28 cellular contexts compared by ENCODE assay signal in the genomic region with DNA sequence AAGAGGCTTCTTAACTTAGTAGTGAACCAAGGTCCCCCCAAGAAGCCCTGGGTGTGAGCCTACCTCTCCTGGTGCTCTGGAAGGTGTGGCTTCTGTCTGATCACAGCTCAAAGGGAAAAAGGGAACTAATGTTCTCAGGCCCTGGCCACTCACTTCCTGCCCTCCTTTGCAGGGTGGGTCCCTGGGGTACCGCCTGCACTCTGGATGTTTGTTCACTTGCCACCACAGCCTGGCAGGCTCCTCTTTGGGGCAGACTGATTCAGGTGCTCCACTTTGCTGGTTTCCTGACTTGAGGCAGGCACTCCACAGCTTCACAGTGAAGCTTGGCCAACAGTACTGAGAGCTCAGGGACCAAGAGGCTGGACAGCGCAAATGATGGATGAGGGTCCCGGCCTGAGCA. TPM values are rescaled to one million over a fixed set of nuclear protein-coding genes. Genes with fewer than 3 reads are reported as not detected.
DNase-seq lines count a peak whose midpoint lies in the region; ATAC-seq, FAIRE-seq and TF ChIP-seq lines count a peak whose summit lies in the region.
"Had no signal": no experiment of that assay in that cellular context is flagged by ENCODE, and none has a peak within 500 bp of the region (broad histone marks: within the 10 kb centered on the region; RNA-seq: fewer than 3 reads in every experiment).

No MANE protein-coding gene starts in this region.

- BruUV-seq in GM12878 (replicated peaks; lab: Mats Ljungman, UMichigan), result no TSS peak

- H2AFZ ChIP-seq in GM12878 (ENCODE audit: control insufficient read depth, low read depth, low read length), result no peak overlapping the region
- H2AFZ ChIP-seq: GM23248 had no signal

- no peaks in the 10 kb centered on the region for H3K79me2 ChIP-seq in GM12878 (ENCODE audit: control insufficient read depth, insufficient read depth, low read length)

- peaks cover 34 to 55% of the 10 kb centered on the region in 2 donors for H3K36me3 Mint-ChIP-seq in stimulated activated naive B cell treated with anti-CD40 and anti-IgM and Interleukin-4, amounts not matched to agents 10 μg/mL and 1 μg/mL and 100 μg/mL, for 72 hours

- H3K4me3 ChIP-seq in GM12878 (no peak overlapping the region), suprapubic skin (no peak overlapping the region)
- H3K4me3 ChIP-seq: body of pancreas, esophagus squamous epithelium, gastrocnemius medialis, GM23248, transverse colon had no signal

- in situ Hi-C loops in GM12878 (cut with MboI), result no loop called here

- TF ChIP-seq EP300 in GM12878 (IDR thresholded peaks at IDR 0.05; ENCODE audit: borderline replicate concordance in 1 of 2, control insufficient read depth in 1 of 2, low read depth in 2 of 2, low read length in 2 of 2) (no peak), suprapubic skin (IDR thresholded peaks at IDR 0.05) (no peak)

- H3K27ac Mint-ChIP-seq in stimulated activated naive B cell treated with anti-CD40 and anti-IgM and Interleukin-4, amounts not matched to agents 10 μg/mL and 1 μg/mL and 100 μg/mL, for 72 hours, result peak overlapping the region; percentile 80
- H3K27ac Mint-ChIP-seq: activated CD4-positive, alpha-beta memory T cell treated with anti-CD3 and anti-CD28 coated beads for 36 hours; stimulated activated naive CD8-positive, alpha-beta T cell treated with anti-CD3 and anti-CD28 coated beads, Interleukin-15, Interleukin-2, amounts not matched to agents 100 ng/mL and 50 ng/mL, for 24 hours; T-helper 1 cell treated with Interleukin-12 subunit alpha and Interleukin-12 subunit beta and Interleukin-4 antibody, amounts not matched to agents 30 μg/mL and 1 μg/mL, for 36 hours; WTC11 had no signal

- FAIRE-seq in GM12878 (lab: Jason Lieb, UNC), result no peak
- FAIRE-seq: HepG2 had no signal

- ATAC-seq in GM12878, result peak; percentile 48
- peak; percentile 95 for ATAC-seq in stimulated activated naive B cell treated with anti-CD40 and anti-IgM and Interleukin-4, amounts not matched to agents 10 μg/mL and 1 μg/mL and 100 μg/mL, for 72 hours (replicated peaks)
- ATAC-seq: body of pancreas, gastrocnemius medialis, HepG2, WTC11 had no signal

- H4K20me1 ChIP-seq in GM12878 (ENCODE audit: control insufficient read depth, insufficient read depth), result no peaks in the 10 kb centered on the region

- H3K36me3 ChIP-seq in GM12878 (ENCODE audit: control insufficient read depth in 2 of 2, insufficient read depth in 2 of 2, low read length in 1 of 2), result peaks cover 11% of the 10 kb centered on the region in 2 experiments
- H3K36me3 ChIP-seq in suprapubic skin, result peaks cover 94% of the 10 kb centered on the region

- H3K4me1 ChIP-seq in GM12878 (ENCODE audit: control insufficient read depth, insufficient read depth, low read length), result no peaks in the 10 kb centered on the region
- H3K4me1 ChIP-seq in suprapubic skin, result no peaks in the 10 kb centered on the region
- H3K4me1 ChIP-seq: body of pancreas, esophagus squamous epithelium, gastrocnemius medialis, transverse colon had no signal

- SMC1A ChIA-PET in GM12878 (lab: Charles Lee; ENCODE audit: uncharacterized antibody, unreplicated experiment), result no interaction called here

- H3K9me3 ChIP-seq in GM12878 (replicated peaks; ENCODE audit: control insufficient read depth, insufficient read depth, low read length), result no peaks in the 10 kb centered on the region
- H3K9me3 ChIP-seq in suprapubic skin, result no peaks in the 10 kb centered on the region
- H3K9me3 ChIP-seq: body of pancreas, esophagus squamous epithelium, gastrocnemius medialis, transverse colon had no signal

- no peak overlapping the region for H3K9ac ChIP-seq in GM12878 (ENCODE audit: control insufficient read depth, insufficient read depth, low read length)
- H3K9ac ChIP-seq: GM23248 had no signal

- 53% methylated on average over 3 of the region's 3 CpGs for WGBS in GM12878 (ENCODE audit: insufficient coverage, insufficient replicate concordance, low lambda C conversion rate, missing lambda C conversion rate)
- WGBS in suprapubic skin, result no CpG with 5 or more reads among the region's 3 CpGs

- no peak overlapping the region for H3K4me2 ChIP-seq in GM12878 (ENCODE audit: control insufficient read depth, insufficient read depth)

- intact Hi-C loops in GM12878 (cut with micrococcal nuclease; ENCODE audit: unreplicated experiment), result no loop called here

- POLR2A ChIA-PET in GM12878 (lab: Charles Lee), result no interaction called here

- CTCF ChIA-PET in GM12878 (lab: Yijun Ruan, JAX), result interaction anchor here (0.6 to 1.0 kb wide), 2 partner anchors 14 to 81 kb away, joined by 3 read pairs; partner anchors contain the start of gene ALKBH5

- TF ChIP-seq CTCF in GM12878 (IDR thresholded peaks at IDR 0.05 in 2 of 3, conservative IDR thresholded peaks at IDR 0.05 in 1 of 3; ENCODE audit: control insufficient read depth in 2 of 3, extremely low read depth in 1 of 3, insufficient read depth in 1 of 3, low read depth in 3 of 3, low read length in 3 of 3) (no peak), suprapubic skin (IDR thresholded peaks at IDR 0.05) (no peak)

- no peaks in the 10 kb centered on the region for H3K27me3 Mint-ChIP-seq in stimulated activated naive B cell treated with anti-CD40 and anti-IgM and Interleukin-4, amounts not matched to agents 10 μg/mL and 1 μg/mL and 100 μg/mL, for 72 hours
- H3K27me3 Mint-ChIP-seq: activated CD4-positive, alpha-beta memory T cell treated with anti-CD3 and anti-CD28 coated beads for 36 hours; stimulated activated naive CD8-positive, alpha-beta T cell treated with anti-CD3 and anti-CD28 coated beads, Interleukin-15, Interleukin-2, amounts not matched to agents 100 ng/mL and 50 ng/mL, for 24 hours had no signal

- TF ChIP-seq POLR2A in GM12878 (IDR thresholded peaks at IDR 0.05; ENCODE audit: low read depth, low read length) (no peak), suprapubic skin (IDR thresholded peaks at IDR 0.05) (no peak)

- no peaks in the 10 kb centered on the region for H3K9me3 Mint-ChIP-seq in stimulated activated naive B cell treated with anti-CD40 and anti-IgM and Interleukin-4, amounts not matched to agents 10 μg/mL and 1 μg/mL and 100 μg/mL, for 72 hours
- H3K9me3 Mint-ChIP-seq: activated CD4-positive, alpha-beta memory T cell treated with anti-CD3 and anti-CD28 coated beads for 36 hours; stimulated activated naive CD8-positive, alpha-beta T cell treated with anti-CD3 and anti-CD28 coated beads, Interleukin-15, Interleukin-2, amounts not matched to agents 100 ng/mL and 50 ng/mL, for 24 hours; T-helper 1 cell treated with Interleukin-12 subunit alpha and Interleukin-12 subunit beta and Interleukin-4 antibody, amounts not matched to agents 30 μg/mL and 1 μg/mL, for 36 hours; WTC11 had no signal

- H3K27me3 ChIP-seq in GM12878 (replicated peaks in 1 of 2; ENCODE audit: control insufficient read depth in 2 of 2, insufficient read depth in 2 of 2, low read length in 1 of 2) (no peaks in the 10 kb centered on the region), suprapubic skin (no peaks in the 10 kb centered on the region)
- H3K27me3 ChIP-seq: body of pancreas, esophagus squamous epithelium, gastrocnemius medialis, transverse colon had no signal

- TF ChIP-seq RAD21 in GM12878 (IDR thresholded peaks at IDR 0.05; ENCODE audit: insufficient read depth, low read depth, low read length), result no peak

- no peak overlapping the region for H3K27ac ChIP-seq in GM12878 (ENCODE audit: control insufficient read depth, insufficient read depth)
- H3K27ac ChIP-seq in suprapubic skin, result no peak overlapping the region
- H3K27ac ChIP-seq: body of pancreas, esophagus squamous epithelium, gastrocnemius medialis, GM23248, transverse colon had no signal

- H3K4me1 Mint-ChIP-seq in stimulated activated naive B cell treated with anti-CD40 and anti-IgM and Interleukin-4, amounts not matched to agents 10 μg/mL and 1 μg/mL and 100 μg/mL, for 72 hours, result peaks cover 19 to 24% of the 10 kb centered on the region in 2 donors
- H3K4me1 Mint-ChIP-seq: WTC11 had no signal

- peak overlapping the region in 1 of 2 donors; percentile 19 for H3K4me3 Mint-ChIP-seq in stimulated activated naive B cell treated with anti-CD40 and anti-IgM and Interleukin-4, amounts not matched to agents 10 μg/mL and 1 μg/mL and 100 μg/mL, for 72 hours
- H3K4me3 Mint-ChIP-seq: activated CD4-positive, alpha-beta memory T cell treated with anti-CD3 and anti-CD28 coated beads for 36 hours; stimulated activated naive CD8-positive, alpha-beta T cell treated with anti-CD3 and anti-CD28 coated beads, Interleukin-15, Interleukin-2, amounts not matched to agents 100 ng/mL and 50 ng/mL, for 24 hours; T-helper 1 cell treated with Interleukin-12 subunit alpha and Interleukin-12 subunit beta and Interleukin-4 antibody, amounts not matched to agents 30 μg/mL and 1 μg/mL, for 36 hours; WTC11 had no signal

- DNase-seq in SIG-M5 treated with dmso at 0.1 percent for 504 hours (lab: John Stamatoyannopoulos, UW; ENCODE audit: unreplicated experiment), result peak; percentile 11
- DNase-seq in SIG-M5 (lab: John Stamatoyannopoulos, UW), result no peak
- DNase-seq in NOMO-1 treated with dmso at 0.1 percent for 144 hours (lab: John Stamatoyannopoulos, UW; ENCODE audit: unreplicated experiment), result peak; percentile 28
- DNase-seq in GM12878 (ENCODE audit: low read depth, low spot score), result no peak
- peak; percentile 47 for DNase-seq in stimulated activated naive B cell treated with anti-CD40 and anti-IgM and Interleukin-4, amounts not matched to agents 10 μg/mL and 1 μg/mL and 100 μg/mL, for 72 hours
- DNase-seq in suprapubic skin (ENCODE audit: low spot score in 2 of 2), result no peak
- DNase-seq in activated CD4-positive, alpha-beta T cell treated with anti-CD3 and anti-CD28 coated beads, Interleukin-2, amount 50 U/mL, for 48 hours, result no peak
- DNase-seq in NCI-H510A (lab: John Stamatoyannopoulos, UW), result no peak
- DNase-seq: 8988T; activated CD4-positive, alpha-beta memory T cell treated with anti-CD3 and anti-CD28 coated beads for 36 hours; activated gamma-delta T cell treated with Interleukin-2 at 50 U/mL for 16 hours; body of pancreas; DMS79 treated with DMSO at 0.1 percent for 48 hours; effector memory CD4-positive, alpha-beta T cell; esophagus squamous epithelium; gastrocnemius medialis; GM23248; islet precursor cell; NCI-H526 treated with DMSO at 0.1 percent for 48 hours; nucleus accumbens; SHP77; stimulated activated CD4-positive, alpha-beta T cell treated with anti-CD3 and anti-CD28 coated beads, Interleukin-2, amount 100 ng/mL, for 48 hours; transverse colon had no signal

- RAD21 ChIA-PET in GM12878 (lab: Charles Lee; ENCODE audit: unreplicated experiment), result no interaction called here

RNA-seq across cellular contexts. Expression of gene MYO15A, which starts 5.9 kb away (rescaled TPM):
- 5.5 and 6.0 TPM in 2 replicates for total RNA-seq in GM12878 (2013; cell fraction: nucleolus; rRNA removed)
- total RNA-seq in GM12878 (2014; rRNA removed) (0.22 and 0.23 TPM in 2 replicates), GM12878 (2014; rRNA removed; fragmentation: Illumina TruSeq; extraction: Trizol) (0.18 TPM in 1 of 2 replicates, not detected in the other), GM12878 (2021) (0.13 and 0.56 TPM in 2 replicates), suprapubic skin (under 1 TPM; 0.23 to 0.49 (median 0.41) TPM)
- 1.0 TPM for polyA plus RNA-seq in GM12878 (2011; ENCODE audit: low read depth)
- polyA plus RNA-seq in GM12878 (2011; rRNA removed) (0.71 and 0.77 TPM in 2 replicates), GM12878 (2014; fragmentation: Illumina TruSeq; extraction: Trizol) (0.03 and 0.19 TPM in 2 replicates), GM12878 (2014; fragmentation: Nextera tagmentation; extraction: Ambion mirVana) (not detected), GM12878 (2014; rRNA removed) (0.10 and 0.20 TPM in 2 replicates), GM12878 (2016; fragmentation: Nextera tagmentation; extraction: Ambion mirVana) (under 1 TPM in 1 of 2 experiments, not detected in 1; 0.03 TPM)
- polyA plus RNA-seq in GM12878 (2011; cell fraction: cytosol; rRNA removed), result 0.70 and 0.94 TPM in 2 replicates
- 3.4 and 8.1 TPM in 2 replicates for polyA plus RNA-seq in GM12878 (2011; cell fraction: nucleus; rRNA removed)
- 1.6 and 2.1 TPM in 2 replicates for polyA plus RNA-seq in GM12878 (2012)
- polyA minus RNA-seq in GM12878 (2011; rRNA and poly(A)+ RNA removed), result 0.29 and 1.5 TPM in 2 replicates
- polyA minus RNA-seq in GM12878 (2011; cell fraction: cytosol; rRNA and poly(A)+ RNA removed), result not detected in 2 replicates
- polyA minus RNA-seq in GM12878 (2011; cell fraction: nucleus; rRNA and poly(A)+ RNA removed), result 1.7 and 2.9 TPM in 2 replicates
- total RNA-seq: M059J had no signal

RNA-seq across cellular contexts. Expression of gene DRG2, which starts 14.9 kb away (rescaled TPM):
- 79.5 and 83.7 TPM in 2 replicates for total RNA-seq in GM12878 (2013; cell fraction: nucleolus; rRNA removed)
- total RNA-seq in GM12878 (2014; rRNA removed) (54.0 and 57.8 TPM in 2 replicates), GM12878 (2014; rRNA removed; fragmentation: Illumina TruSeq; extraction: Trizol) (37.7 and 42.1 TPM in 2 replicates), GM12878 (2021) (55.0 and 56.2 TPM in 2 replicates), suprapubic skin (10 to 100 TPM; 34.6 to 44.0 (median 37.9) TPM)
- polyA plus RNA-seq in GM12878 (2011; ENCODE audit: low read depth), result 18.1 TPM
- polyA plus RNA-seq in GM12878 (2011; rRNA removed) (17.1 and 32.9 TPM in 2 replicates), GM12878 (2014; fragmentation: Illumina TruSeq; extraction: Trizol) (19.3 and 35.2 TPM in 2 replicates), GM12878 (2014; fragmentation: Nextera tagmentation; extraction: Ambion mirVana) (10 to 100 TPM in 1 of 2 experiments, 1 to 10 TPM in 1; 9.1 to 13.7 TPM), GM12878 (2014; rRNA removed) (53.3 and 56.5 TPM in 2 replicates), GM12878 (2016; fragmentation: Nextera tagmentation; extraction: Ambion mirVana) (10 to 100 TPM; 49.3 to 64.8 TPM)
- 42.7 and 47.6 TPM in 2 replicates for polyA plus RNA-seq in GM12878 (2011; cell fraction: cytosol; rRNA removed)
- 108 and 113 TPM in 2 replicates for polyA plus RNA-seq in GM12878 (2011; cell fraction: nucleus; rRNA removed)
- polyA plus RNA-seq in GM12878 (2012), result 27.8 and 30.8 TPM in 2 replicates
- polyA minus RNA-seq in GM12878 (2011; rRNA and poly(A)+ RNA removed), result 34.3 and 52.0 TPM in 2 replicates
- 18.8 and 21.0 TPM in 2 replicates for polyA minus RNA-seq in GM12878 (2011; cell fraction: cytosol; rRNA and poly(A)+ RNA removed)
- 35.2 and 59.0 TPM in 2 replicates for polyA minus RNA-seq in GM12878 (2011; cell fraction: nucleus; rRNA and poly(A)+ RNA removed)

Comparison
In these comparisons a context has a peak if more than half of its experiments do, and no peak if none do; other contexts are left out.
1. DNase-seq: peak in SIG-M5 treated with dmso at 0.1 percent for 504 hours (single experiment), NOMO-1 treated with dmso at 0.1 percent for 144 hours (single experiment) and stimulated activated naive B cell treated with anti-CD40 and anti-IgM and Interleukin-4, amounts not matched to agents 10 μg/mL and 1 μg/mL and 100 μg/mL, for 72 hours (single experiment); none in SIG-M5 (single experiment), GM12878 (single experiment), suprapubic skin (0 of 2), activated CD4-positive, alpha-beta T cell treated with anti-CD3 and anti-CD28 coated beads, Interleukin-2, amount 50 U/mL, for 48 hours (0 of 2) and NCI-H510A (single experiment).